ENCODE assay signal across 1 cellular context in the genomic region with DNA sequence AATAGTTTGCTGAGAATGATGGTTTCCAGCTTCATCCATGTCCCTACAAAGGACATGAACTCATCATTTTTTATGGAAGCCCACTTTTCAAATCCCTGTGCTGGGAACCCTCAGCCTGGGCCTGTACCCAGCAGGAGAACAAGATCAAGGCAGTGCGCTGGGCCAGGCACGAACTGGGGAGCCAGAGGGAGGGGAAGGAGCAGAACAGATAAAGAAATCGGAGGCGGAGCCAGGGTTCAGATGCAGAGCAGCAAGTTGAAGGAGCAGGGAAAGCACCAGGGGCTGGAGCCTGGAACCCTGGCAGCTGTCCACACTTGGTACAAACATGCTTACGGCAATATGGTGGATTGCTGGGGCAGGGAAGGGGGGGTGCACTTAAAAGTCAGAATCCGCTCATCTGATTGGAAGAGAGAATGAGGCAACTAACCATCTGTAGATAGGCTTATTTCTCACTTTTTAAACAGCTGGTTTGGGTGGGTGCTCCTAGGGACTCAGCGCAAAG.
TF ChIP-seq lines count a peak whose summit lies in the region.

No MANE protein-coding gene starts in this region.

TF ChIP-seq in WTC11, 78 proteins besides CTCF, POLR2A, EP300 and RAD21 (continued from another document):
- TF ChIP-seq, protein P1, sequence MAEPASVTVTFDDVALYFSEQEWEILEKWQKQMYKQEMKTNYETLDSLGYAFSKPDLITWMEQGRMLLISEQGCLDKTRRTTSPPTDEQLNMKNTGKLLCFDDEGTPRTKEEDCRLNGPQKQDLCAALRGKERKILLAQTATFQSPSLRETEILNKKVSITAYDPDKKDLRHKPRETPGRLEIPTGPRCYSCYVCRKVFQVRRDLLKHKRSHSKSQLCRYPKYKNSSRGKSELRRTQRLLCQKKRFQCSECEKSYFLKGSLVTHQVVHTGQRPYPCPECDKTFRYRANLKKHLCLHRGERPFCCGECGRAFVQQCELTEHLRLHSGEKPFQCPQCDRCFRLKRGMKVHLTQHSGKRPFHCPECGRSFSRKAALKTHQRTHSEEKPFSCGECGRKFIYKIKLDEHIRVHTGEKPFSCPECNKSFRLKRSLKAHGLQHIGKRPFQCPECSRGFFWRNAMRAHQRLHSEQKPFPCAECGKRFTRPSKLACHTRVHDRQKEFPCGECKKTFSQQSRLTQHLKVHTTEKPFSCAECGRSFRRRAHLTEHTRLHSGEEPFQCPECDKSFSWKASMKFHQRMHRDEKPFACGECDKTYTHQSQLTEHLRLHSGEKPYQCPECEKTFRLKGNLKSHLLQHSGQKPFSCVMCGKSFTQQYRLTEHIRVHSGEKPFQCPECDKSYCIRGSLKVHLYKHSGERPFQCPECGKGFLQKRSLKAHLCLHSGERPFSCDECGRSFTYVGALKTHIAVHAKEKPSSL (CRISPR knock-in tag; conservative IDR thresholded peaks at IDR 0.05), result no peak
- TF ChIP-seq ZNF232 (CRISPR knock-in tag; IDR thresholded peaks at IDR 0.05), result no peak
- TF ChIP-seq, protein P2, sequence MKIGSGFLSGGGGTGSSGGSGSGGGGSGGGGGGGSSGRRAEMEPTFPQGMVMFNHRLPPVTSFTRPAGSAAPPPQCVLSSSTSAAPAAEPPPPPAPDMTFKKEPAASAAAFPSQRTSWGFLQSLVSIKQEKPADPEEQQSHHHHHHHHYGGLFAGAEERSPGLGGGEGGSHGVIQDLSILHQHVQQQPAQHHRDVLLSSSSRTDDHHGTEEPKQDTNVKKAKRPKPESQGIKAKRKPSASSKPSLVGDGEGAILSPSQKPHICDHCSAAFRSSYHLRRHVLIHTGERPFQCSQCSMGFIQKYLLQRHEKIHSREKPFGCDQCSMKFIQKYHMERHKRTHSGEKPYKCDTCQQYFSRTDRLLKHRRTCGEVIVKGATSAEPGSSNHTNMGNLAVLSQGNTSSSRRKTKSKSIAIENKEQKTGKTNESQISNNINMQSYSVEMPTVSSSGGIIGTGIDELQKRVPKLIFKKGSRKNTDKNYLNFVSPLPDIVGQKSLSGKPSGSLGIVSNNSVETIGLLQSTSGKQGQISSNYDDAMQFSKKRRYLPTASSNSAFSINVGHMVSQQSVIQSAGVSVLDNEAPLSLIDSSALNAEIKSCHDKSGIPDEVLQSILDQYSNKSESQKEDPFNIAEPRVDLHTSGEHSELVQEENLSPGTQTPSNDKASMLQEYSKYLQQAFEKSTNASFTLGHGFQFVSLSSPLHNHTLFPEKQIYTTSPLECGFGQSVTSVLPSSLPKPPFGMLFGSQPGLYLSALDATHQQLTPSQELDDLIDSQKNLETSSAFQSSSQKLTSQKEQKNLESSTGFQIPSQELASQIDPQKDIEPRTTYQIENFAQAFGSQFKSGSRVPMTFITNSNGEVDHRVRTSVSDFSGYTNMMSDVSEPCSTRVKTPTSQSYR (CRISPR knock-in tag; IDR thresholded peaks at IDR 0.05), result no peak
